Comparison of ENCODE assay signal across 16 cellular contexts in genomic region chr12:116495260-116495659, GRCh38.
DNase-seq lines count a peak whose midpoint lies in the region; ATAC-seq and TF ChIP-seq lines count a peak whose summit lies in the region.
"Had no signal": no experiment of that assay in that cellular context is flagged by ENCODE, and none has a peak within 500 bp of the region (broad histone marks: within the 10 kb centered on the region; RNA-seq: fewer than 3 reads in every experiment).

No MANE protein-coding gene starts in this region.

- in situ Hi-C loops in Panc1 (cut with HindIII; ENCODE audit: low pct_unique_long_range_greater_than_20kb, low sequenced_read_pairs) = no loop called here

- H3K4me1 ChIP-seq in Panc1 (ENCODE audit: control insufficient read depth, insufficient read depth, low read length) (peaks cover 8% of the 10 kb centered on the region; the same call in 1 of the 2 replicates), prostate gland (replicated peaks) (no peaks in the 10 kb centered on the region), SJCRH30 (no peaks in the 10 kb centered on the region)
- H3K4me1 ChIP-seq: heart right ventricle had no signal

- DNase-seq in ELF-1 (ENCODE audit: low read depth, low spot score) (peak; percentile 75), Panc1 (ENCODE audit: low read depth, low spot score) (no peak), fibroblast of peridontal ligament (ENCODE audit: extremely low read depth) (peak; percentile 38), prostate gland (ENCODE audit: low spot score) (peak; percentile 25), DMS 273 treated with DMSO at 0.1 percent for 48 hours (lab: John Stamatoyannopoulos, UW) (no peak), SJCRH30 (no peak)
- no peak for DNase-seq in activated CD4-positive, alpha-beta T cell treated with anti-CD3 and anti-CD28 coated beads for 1 hour
- DNase-seq: activated CD8-positive, alpha-beta memory T cell treated with anti-CD3 and anti-CD28 coated beads, Interleukin-2, amount 10 ng/mL, durations not matched to agents 7 days and 5 days; activated naive CD8-positive, alpha-beta T cell treated with anti-CD3 and anti-CD28 coated beads, Interleukin-2, amount 10 ng/mL, durations not matched to agents 7 days and 5 days; dermis blood vessel endothelial cell; H7; heart right ventricle; KBM-7; NCI-H2081 treated with DMSO at 0.1 percent for 48 hours; T-helper 9 cell had no signal

- CTCF ChIA-PET in Panc1 (lab: Charles Lee) = no interaction called here

- no peaks in the 10 kb centered on the region for H3K27me3 ChIP-seq in Panc1 (ENCODE audit: control insufficient read depth, insufficient read depth, low read length)
- H3K27me3 ChIP-seq in prostate gland (replicated peaks; ENCODE audit: insufficient read depth) = no peaks in the 10 kb centered on the region
- no peaks in the 10 kb centered on the region for H3K27me3 ChIP-seq in SJCRH30

- H3K27ac ChIP-seq in Panc1 (ENCODE audit: low read length) = peak overlapping the region; percentile 51; the same call in 1 of the 2 replicates
- no peak overlapping the region for H3K27ac ChIP-seq in prostate gland
- H3K27ac ChIP-seq in SJCRH30 = no peak overlapping the region
- H3K27ac ChIP-seq: heart right ventricle had no signal

- peak; percentile 56; the same call in 1 of the 2 replicates for ATAC-seq in Panc1
- ATAC-seq in activated CD4-positive, CD25-positive, alpha-beta regulatory T cell treated with anti-CD3 and anti-CD28 coated beads, Interleukin-2, amount 50 U/mL, for 24 hours = no peak
- ATAC-seq: activated CD8-positive, alpha-beta memory T cell treated with anti-CD3 and anti-CD28 coated beads, Interleukin-2, amount 10 ng/mL, durations not matched to agents 7 days and 5 days; heart right ventricle had no signal

- H3K4me3 ChIP-seq in Panc1 (ENCODE audit: low read depth in 2 of 2, low read length in 2 of 2) = no peak overlapping the region
- H3K4me3 ChIP-seq in prostate gland = no peak overlapping the region
- no peak overlapping the region for H3K4me3 ChIP-seq in SJCRH30
- H3K4me3 ChIP-seq: heart right ventricle had no signal

- 33% methylated on average over 2 of the region's 2 CpGs for WGBS in prostate gland

- POLR2A ChIA-PET in Panc1 (lab: Charles Lee) = no interaction called here

- H3K9me3 ChIP-seq in Panc1 (ENCODE audit: control insufficient read depth, insufficient read depth, low read depth, low read length) = no peaks in the 10 kb centered on the region; the same call in 1 of the 2 replicates
- H3K9me3 ChIP-seq in prostate gland = no peaks in the 10 kb centered on the region
- no peaks in the 10 kb centered on the region for H3K9me3 ChIP-seq in SJCRH30 (replicated peaks)
- H3K9me3 ChIP-seq: heart right ventricle had no signal

- TF ChIP-seq CTCF in Panc1 (IDR thresholded peaks at IDR 0.05) = no peak
- TF ChIP-seq CTCF in prostate gland (IDR thresholded peaks at IDR 0.05) = no peak

- intact Hi-C loops in Panc1 (cut with micrococcal nuclease; ENCODE audit: unreplicated experiment) (no loop called here), prostate gland (cut with DNase I) (no loop called here)

- no peak for TF ChIP-seq POLR2A in prostate gland (IDR thresholded peaks at IDR 0.05)

- H3K36me3 ChIP-seq in Panc1 (ENCODE audit: control insufficient read depth, insufficient read depth, low read length) (no peaks in the 10 kb centered on the region), prostate gland (no peaks in the 10 kb centered on the region), SJCRH30 (no peaks in the 10 kb centered on the region)
- H3K36me3 ChIP-seq: heart right ventricle had no signal

- BruUV-seq in Panc1 (replicated peaks; lab: Mats Ljungman, UMichigan) = no TSS peak

Comparison
In these comparisons a context has a peak if more than half of its experiments do, and no peak if none do; other contexts are left out.
1. DNase-seq: peak in ELF-1 (single experiment), fibroblast of peridontal ligament (single experiment) and prostate gland (single experiment); none in Panc1 (single experiment), DMS 273 treated with DMSO at 0.1 percent for 48 hours (single experiment), SJCRH30 (0 of 2) and activated CD4-positive, alpha-beta T cell treated with anti-CD3 and anti-CD28 coated beads for 1 hour (single experiment).